Comparison of ENCODE assay signal across 8 cellular contexts in genomic region chr14:103846569-103847438, GRCh38. TPM values are rescaled to one million over a fixed set of nuclear protein-coding genes. Genes with fewer than 3 reads are reported as not detected.
DNase-seq lines count a peak whose midpoint lies in the region; ATAC-seq, FAIRE-seq and TF ChIP-seq lines count a peak whose summit lies in the region.

No MANE protein-coding gene starts in this region.

- H3K4me1 ChIP-seq in A549 (peaks cover 10% of the 10 kb centered on the region; the same call in 2 of the 3 replicates), OCI-LY7 (ENCODE audit: insufficient read depth, low read length, poor library complexity, severe bottlenecking) (peaks cover 11% of the 10 kb centered on the region), astrocyte (ENCODE audit: insufficient read depth, low read length) (no peaks in the 10 kb centered on the region), iPS-15b (ENCODE audit: control insufficient read depth, insufficient read depth, low read length) (peaks cover 3% of the 10 kb centered on the region), skeletal muscle satellite cell (ENCODE audit: control insufficient read depth, insufficient read depth, low read length) (peaks cover 13% of the 10 kb centered on the region)

- POLR2A ChIA-PET in A549 (lab: Yijun Ruan, JAX) (interaction anchor here (0.5 to 1.1 kb wide), 2 partner anchors 33 to 76 kb away, joined by 3 to 4 read pairs; no protein-coding TSS in a partner anchor), OCI-LY7 (lab: Charles Lee) (interaction anchor here (1.6 kb wide), 1 partner anchor 41 kb away, joined by 4 read pairs; no protein-coding TSS in a partner anchor)

- intact Hi-C loops in OCI-LY7 (cut with micrococcal nuclease; ENCODE audit: unreplicated experiment), result loop anchor here (5.0 kb wide), 1 partner anchor 285 kb away; the partner anchor contains the start of genes BAG5 and COA8

- no peaks in the 10 kb centered on the region; the same call in 1 of the 2 replicates for H3K79me2 ChIP-seq in OCI-LY7 (ENCODE audit: insufficient read depth, low read depth, low read length)
- H3K79me2 ChIP-seq in astrocyte (ENCODE audit: insufficient read depth, low read length), result no peaks in the 10 kb centered on the region

- ATAC-seq in A549 (peak; percentile 5 to 65), GM18520 (IDR thresholded peaks at IDR 0.05; ENCODE audit: unreplicated experiment) (peak; percentile 16), HG02970 (IDR thresholded peaks at IDR 0.05; ENCODE audit: low FRiP score, unreplicated experiment) (peak; percentile 42)

- H2AFZ ChIP-seq in OCI-LY7 (ENCODE audit: low read length) (peak overlapping the region; percentile 20; the same call in 1 of the 2 replicates), astrocyte (ENCODE audit: low read depth, low read length) (peak overlapping the region; percentile 75)

- H3K4me2 ChIP-seq in A549 (peak overlapping the region; percentile 94), OCI-LY7 (ENCODE audit: low read length) (peak overlapping the region; percentile 97), astrocyte (ENCODE audit: low read length) (peak overlapping the region; percentile 91), skeletal muscle satellite cell (ENCODE audit: low read length) (peak overlapping the region; percentile 83)

- CTCF ChIA-PET in A549 (lab: Yijun Ruan, JAX) (no interaction called here), OCI-LY7 (lab: Charles Lee; ENCODE audit: unreplicated experiment) (no interaction called here)

- peak overlapping the region; percentile 90 for H3K4me3 Mint-ChIP-seq in astrocyte (ENCODE audit: unreplicated experiment)

- H3K9ac ChIP-seq in astrocyte (ENCODE audit: low read length), result peak overlapping the region; percentile 54
- H3K9ac ChIP-seq in iPS-15b (ENCODE audit: low read depth, low read length), result no peak overlapping the region
- peak overlapping the region; percentile 63 for H3K9ac ChIP-seq in skeletal muscle satellite cell (ENCODE audit: low read depth, low read length)

- H3K9me2 ChIP-seq in OCI-LY7 (ENCODE audit: insufficient read depth, low read length), result no peaks in the 10 kb centered on the region

- peaks cover 1% of the 10 kb centered on the region for H3K36me3 Mint-ChIP-seq in astrocyte (ENCODE audit: low read depth, unreplicated experiment)

- H4K20me1 ChIP-seq in OCI-LY7 (ENCODE audit: insufficient read depth, low read length), result no peaks in the 10 kb centered on the region; the same call in 1 of the 2 replicates
- peaks cover 8% of the 10 kb centered on the region for H4K20me1 ChIP-seq in astrocyte (ENCODE audit: insufficient read depth, low read length)

- 14% methylated on average over 21 of the region's 93 CpGs for WGBS in A549 (ENCODE audit: missing lambda C conversion rate)

- FAIRE-seq in A549 (lab: Jason Lieb, UNC), result peak; percentile 23
- FAIRE-seq in astrocyte (lab: Jason Lieb, UNC), result no peak

- peaks cover 22% of the 10 kb centered on the region for H3K27me3 Mint-ChIP-seq in astrocyte (ENCODE audit: low read depth, unreplicated experiment)

- TF ChIP-seq EP300 in A549 (IDR thresholded peaks at IDR 0.05), result no peak

- H3K4me1 Mint-ChIP-seq in astrocyte (ENCODE audit: low read depth, unreplicated experiment), result peaks cover 3% of the 10 kb centered on the region

- no peak for DNase-seq in A549 (ENCODE audit: low read depth in 1 of 2, low spot score in 1 of 2)
- peak; percentile 61 for DNase-seq in OCI-LY7 (ENCODE audit: low spot score)
- no peak for DNase-seq in astrocyte (ENCODE audit: low read depth)
- DNase-seq in HuH-7.5 (ENCODE audit: low spot score), result no peak

- no peaks in the 10 kb centered on the region for H3K9me3 Mint-ChIP-seq in astrocyte (ENCODE audit: unreplicated experiment)

- no peak for TF ChIP-seq RAD21 in A549 (conservative IDR thresholded peaks at IDR 0.05 in 1 of 2, IDR thresholded peaks at IDR 0.05 in 1 of 2)

- TF ChIP-seq CTCF in A549 (IDR thresholded peaks at IDR 0.05) (no peak), OCI-LY7 (conservative IDR thresholded peaks at IDR 0.05; ENCODE audit: low read length) (no peak), astrocyte (IDR thresholded peaks at IDR 0.05; ENCODE audit: insufficient read depth, low read depth, low read length) (no peak)

- peak overlapping the region; percentile 98 for H3K4me3 ChIP-seq in A549
- H3K4me3 ChIP-seq in OCI-LY7 (ENCODE audit: low read depth, low read length, poor library complexity, severe bottlenecking), result peak overlapping the region; percentile 80
- H3K4me3 ChIP-seq in astrocyte (ENCODE audit: insufficient read depth, low read depth, low read length), result peak overlapping the region; percentile 76
- peak overlapping the region; percentile 78 for H3K4me3 ChIP-seq in iPS-15b (ENCODE audit: low read depth, low read length)
- H3K4me3 ChIP-seq in skeletal muscle satellite cell (ENCODE audit: low read length), result peak overlapping the region; percentile 89

- H3K9me3 ChIP-seq in A549, result no peaks in the 10 kb centered on the region
- no peaks in the 10 kb centered on the region for H3K9me3 ChIP-seq in OCI-LY7 (ENCODE audit: low read length)
- H3K9me3 ChIP-seq in astrocyte (ENCODE audit: insufficient read depth, low read depth, low read length), result no peaks in the 10 kb centered on the region
- H3K9me3 ChIP-seq in iPS-15b (ENCODE audit: control insufficient read depth, insufficient read depth, low read length), result no peaks in the 10 kb centered on the region
- H3K9me3 ChIP-seq in skeletal muscle satellite cell (replicated peaks; ENCODE audit: low read length), result no peaks in the 10 kb centered on the region

- peaks cover 16% of the 10 kb centered on the region for H3K27me3 ChIP-seq in astrocyte (ENCODE audit: insufficient read depth, low read length)
- peaks cover 31% of the 10 kb centered on the region for H3K27me3 ChIP-seq in iPS-15b (ENCODE audit: control insufficient read depth, insufficient read depth, low read length)
- H3K27me3 ChIP-seq in skeletal muscle satellite cell (ENCODE audit: control insufficient read depth, insufficient read depth, low read length), result peaks cover 14% of the 10 kb centered on the region

- H3K27ac ChIP-seq in A549 (peak overlapping the region; percentile 72 to 97), OCI-LY7 (ENCODE audit: low read depth, low read length, poor library complexity, severe bottlenecking) (no peak overlapping the region), astrocyte (ENCODE audit: low read depth, low read length) (no peak overlapping the region)

- no peak for TF ChIP-seq POLR2A in A549 (IDR thresholded peaks at IDR 0.05; ENCODE audit: low read length)

- H3K27ac Mint-ChIP-seq in astrocyte (ENCODE audit: unreplicated experiment), result peak overlapping the region; percentile 75

- no peaks in the 10 kb centered on the region for H3K36me3 ChIP-seq in OCI-LY7 (ENCODE audit: insufficient read depth, low read length)
- H3K36me3 ChIP-seq in astrocyte (ENCODE audit: insufficient read depth, low read length), result no peaks in the 10 kb centered on the region
- H3K36me3 ChIP-seq in iPS-15b (ENCODE audit: control insufficient read depth, insufficient read depth, low read length), result no peaks in the 10 kb centered on the region
- no peaks in the 10 kb centered on the region for H3K36me3 ChIP-seq in skeletal muscle satellite cell (ENCODE audit: insufficient read depth, low read length)

- BruUV-seq in OCI-LY7 (replicated peaks; lab: Mats Ljungman, UMichigan), result no TSS peak

TF ChIP-seq in A549, 52 proteins besides CTCF, POLR2A, EP300 and RAD21:
- TF ChIP-seq E2F6 (IDR thresholded peaks at IDR 0.05; ENCODE audit: borderline replicate concordance, low read depth) (no peak; the same call in 1 of the 2 replicates), MAX (IDR thresholded peaks at IDR 0.05) (0 out of 2 replicates have a peak, but pooled peaks have one; percentile 4), HOXB5 (CRISPR knock-in tag; IDR thresholded peaks at IDR 0.05) (no peak)

RNA-seq across cellular contexts. Expression of gene PPP1R13B, which starts 0.6 kb away (rescaled TPM):
- 2.2 TPM in 2 replicates for polyA plus RNA-seq in A549 (2011; rRNA removed)
- 3.8 and 4.0 TPM in 2 replicates for polyA plus RNA-seq in A549 (2012; cell fraction: cytosol; rRNA removed)
- 19.7 and 20.3 TPM in 2 replicates for polyA plus RNA-seq in A549 (2012; cell fraction: nucleus; rRNA removed)
- polyA plus RNA-seq in A549 (2017; fragmentation: RNase III; extraction: RNeasy Plus Mini Kit Qiagen cat#74134 plus additional on column Dnase treatment), result 2.7 to 3.6 TPM (median 2.8 TPM) in 3 replicates
- 4.8 and 8.6 TPM in 2 replicates for polyA minus RNA-seq in A549 (2011; rRNA and poly(A)+ RNA removed)
- 8.2 and 9.7 TPM in 2 replicates for total RNA-seq in OCI-LY7 (2014; rRNA removed; shearing (Covaris generic))
- total RNA-seq in OCI-LY7 (2022), result 13.1 and 18.9 TPM in 2 replicates
- total RNA-seq in astrocyte, result 7.0 and 9.5 TPM in 2 replicates
- total RNA-seq in skeletal muscle satellite cell (2012; rRNA removed), result 2.0 and 3.8 TPM in 2 replicates

Comparison
In these comparisons a context has a peak if more than half of its experiments do, and no peak if none do; other contexts are left out.
1. H3K27ac ChIP-seq: peak in A549 (2 of 2); none in OCI-LY7 (single experiment) and astrocyte (single experiment).
2. Peak in every context shown above with its lines, with median percentiles within 50 percentile points of each other: ATAC-seq, H3K4me2 ChIP-seq and H3K4me3 ChIP-seq.